In the genomic region with DNA sequence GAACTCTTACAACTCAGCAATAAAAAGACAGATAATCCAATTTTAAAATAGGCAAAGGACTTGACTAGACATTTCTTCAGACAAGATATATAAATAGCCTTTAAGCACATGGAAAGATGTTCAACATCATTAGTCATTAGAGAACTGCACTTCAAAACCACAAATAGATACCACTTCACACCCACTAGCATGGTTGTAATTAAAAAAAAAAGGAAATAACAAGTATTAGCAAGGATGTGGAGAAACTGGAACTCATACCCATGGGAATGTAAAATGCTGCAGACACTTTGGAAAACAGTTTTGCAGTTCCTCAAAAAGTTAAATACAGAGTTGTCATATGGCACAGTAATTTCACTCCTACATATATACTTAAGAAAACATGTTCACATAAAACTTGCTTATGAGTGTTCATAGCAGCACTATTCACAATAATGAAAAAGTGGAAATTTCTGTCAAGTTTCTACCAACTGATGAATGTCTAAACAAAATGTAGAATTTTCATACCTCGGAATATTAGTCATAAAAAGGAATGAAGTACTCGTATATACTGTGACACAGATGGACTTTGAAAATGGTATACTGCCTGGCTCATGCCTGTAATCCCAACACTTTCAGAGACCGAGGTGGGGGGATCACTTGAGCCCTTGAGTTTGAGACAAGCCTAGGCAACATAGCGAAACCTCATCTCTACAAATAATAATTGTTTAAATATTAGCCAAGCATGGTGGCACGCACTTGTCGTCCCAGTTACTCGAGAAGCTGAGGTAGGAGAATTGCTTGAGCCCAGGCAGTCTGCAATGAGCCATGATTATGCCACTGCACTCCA, we compare ENCODE assay signal across 1 cellular context.
TF ChIP-seq lines count a peak whose summit lies in the region.

No MANE protein-coding gene starts in this region.

TF ChIP-seq in GM12878, 131 proteins besides CTCF, POLR2A, EP300 and RAD21 (continued from another document):
- TF ChIP-seq, protein P1, sequence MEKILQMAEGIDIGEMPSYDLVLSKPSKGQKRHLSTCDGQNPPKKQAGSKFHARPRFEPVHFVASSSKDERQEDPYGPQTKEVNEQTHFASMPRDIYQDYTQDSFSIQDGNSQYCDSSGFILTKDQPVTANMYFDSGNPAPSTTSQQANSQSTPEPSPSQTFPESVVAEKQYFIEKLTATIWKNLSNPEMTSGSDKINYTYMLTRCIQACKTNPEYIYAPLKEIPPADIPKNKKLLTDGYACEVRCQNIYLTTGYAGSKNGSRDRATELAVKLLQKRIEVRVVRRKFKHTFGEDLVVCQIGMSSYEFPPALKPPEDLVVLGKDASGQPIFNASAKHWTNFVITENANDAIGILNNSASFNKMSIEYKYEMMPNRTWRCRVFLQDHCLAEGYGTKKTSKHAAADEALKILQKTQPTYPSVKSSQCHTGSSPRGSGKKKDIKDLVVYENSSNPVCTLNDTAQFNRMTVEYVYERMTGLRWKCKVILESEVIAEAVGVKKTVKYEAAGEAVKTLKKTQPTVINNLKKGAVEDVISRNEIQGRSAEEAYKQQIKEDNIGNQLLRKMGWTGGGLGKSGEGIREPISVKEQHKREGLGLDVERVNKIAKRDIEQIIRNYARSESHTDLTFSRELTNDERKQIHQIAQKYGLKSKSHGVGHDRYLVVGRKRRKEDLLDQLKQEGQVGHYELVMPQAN (conservative IDR thresholded peaks at IDR 0.05), result 0 out of 2 replicates have a peak, but pooled peaks have one; percentile 48
- TF ChIP-seq, protein P2, sequence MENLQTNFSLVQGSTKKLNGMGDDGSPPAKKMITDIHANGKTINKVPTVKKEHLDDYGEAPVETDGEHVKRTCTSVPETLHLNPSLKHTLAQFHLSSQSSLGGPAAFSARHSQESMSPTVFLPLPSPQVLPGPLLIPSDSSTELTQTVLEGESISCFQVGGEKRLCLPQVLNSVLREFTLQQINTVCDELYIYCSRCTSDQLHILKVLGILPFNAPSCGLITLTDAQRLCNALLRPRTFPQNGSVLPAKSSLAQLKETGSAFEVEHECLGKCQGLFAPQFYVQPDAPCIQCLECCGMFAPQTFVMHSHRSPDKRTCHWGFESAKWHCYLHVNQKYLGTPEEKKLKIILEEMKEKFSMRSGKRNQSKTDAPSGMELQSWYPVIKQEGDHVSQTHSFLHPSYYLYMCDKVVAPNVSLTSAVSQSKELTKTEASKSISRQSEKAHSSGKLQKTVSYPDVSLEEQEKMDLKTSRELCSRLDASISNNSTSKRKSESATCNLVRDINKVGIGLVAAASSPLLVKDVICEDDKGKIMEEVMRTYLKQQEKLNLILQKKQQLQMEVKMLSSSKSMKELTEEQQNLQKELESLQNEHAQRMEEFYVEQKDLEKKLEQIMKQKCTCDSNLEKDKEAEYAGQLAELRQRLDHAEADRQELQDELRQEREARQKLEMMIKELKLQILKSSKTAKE (IDR thresholded peaks at IDR 0.05; ENCODE audit: low read depth, poor library complexity, severe bottlenecking), result peak; percentile 72
- TF ChIP-seq PAX8 (IDR thresholded peaks at IDR 0.05), result no peak
- TF ChIP-seq ZNF274 (IDR thresholded peaks at IDR 0.05; ENCODE audit: insufficient read depth, insufficient read length), result no peak
- no peak for TF ChIP-seq NFYA (IDR thresholded peaks at IDR 0.05; ENCODE audit: borderline replicate concordance, low read depth, low read length)
- no peak for TF ChIP-seq EED (IDR thresholded peaks at IDR 0.05; ENCODE audit: low read depth)
- TF ChIP-seq, protein P3, sequence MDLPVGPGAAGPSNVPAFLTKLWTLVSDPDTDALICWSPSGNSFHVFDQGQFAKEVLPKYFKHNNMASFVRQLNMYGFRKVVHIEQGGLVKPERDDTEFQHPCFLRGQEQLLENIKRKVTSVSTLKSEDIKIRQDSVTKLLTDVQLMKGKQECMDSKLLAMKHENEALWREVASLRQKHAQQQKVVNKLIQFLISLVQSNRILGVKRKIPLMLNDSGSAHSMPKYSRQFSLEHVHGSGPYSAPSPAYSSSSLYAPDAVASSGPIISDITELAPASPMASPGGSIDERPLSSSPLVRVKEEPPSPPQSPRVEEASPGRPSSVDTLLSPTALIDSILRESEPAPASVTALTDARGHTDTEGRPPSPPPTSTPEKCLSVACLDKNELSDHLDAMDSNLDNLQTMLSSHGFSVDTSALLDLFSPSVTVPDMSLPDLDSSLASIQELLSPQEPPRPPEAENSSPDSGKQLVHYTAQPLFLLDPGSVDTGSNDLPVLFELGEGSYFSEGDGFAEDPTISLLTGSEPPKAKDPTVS (IDR thresholded peaks at IDR 0.05; ENCODE audit: low read depth, low read length), result no peak
- TF ChIP-seq SP1 (IDR thresholded peaks at IDR 0.05; ENCODE audit: low read depth, low read length), result no peak
- TF ChIP-seq, protein P4, sequence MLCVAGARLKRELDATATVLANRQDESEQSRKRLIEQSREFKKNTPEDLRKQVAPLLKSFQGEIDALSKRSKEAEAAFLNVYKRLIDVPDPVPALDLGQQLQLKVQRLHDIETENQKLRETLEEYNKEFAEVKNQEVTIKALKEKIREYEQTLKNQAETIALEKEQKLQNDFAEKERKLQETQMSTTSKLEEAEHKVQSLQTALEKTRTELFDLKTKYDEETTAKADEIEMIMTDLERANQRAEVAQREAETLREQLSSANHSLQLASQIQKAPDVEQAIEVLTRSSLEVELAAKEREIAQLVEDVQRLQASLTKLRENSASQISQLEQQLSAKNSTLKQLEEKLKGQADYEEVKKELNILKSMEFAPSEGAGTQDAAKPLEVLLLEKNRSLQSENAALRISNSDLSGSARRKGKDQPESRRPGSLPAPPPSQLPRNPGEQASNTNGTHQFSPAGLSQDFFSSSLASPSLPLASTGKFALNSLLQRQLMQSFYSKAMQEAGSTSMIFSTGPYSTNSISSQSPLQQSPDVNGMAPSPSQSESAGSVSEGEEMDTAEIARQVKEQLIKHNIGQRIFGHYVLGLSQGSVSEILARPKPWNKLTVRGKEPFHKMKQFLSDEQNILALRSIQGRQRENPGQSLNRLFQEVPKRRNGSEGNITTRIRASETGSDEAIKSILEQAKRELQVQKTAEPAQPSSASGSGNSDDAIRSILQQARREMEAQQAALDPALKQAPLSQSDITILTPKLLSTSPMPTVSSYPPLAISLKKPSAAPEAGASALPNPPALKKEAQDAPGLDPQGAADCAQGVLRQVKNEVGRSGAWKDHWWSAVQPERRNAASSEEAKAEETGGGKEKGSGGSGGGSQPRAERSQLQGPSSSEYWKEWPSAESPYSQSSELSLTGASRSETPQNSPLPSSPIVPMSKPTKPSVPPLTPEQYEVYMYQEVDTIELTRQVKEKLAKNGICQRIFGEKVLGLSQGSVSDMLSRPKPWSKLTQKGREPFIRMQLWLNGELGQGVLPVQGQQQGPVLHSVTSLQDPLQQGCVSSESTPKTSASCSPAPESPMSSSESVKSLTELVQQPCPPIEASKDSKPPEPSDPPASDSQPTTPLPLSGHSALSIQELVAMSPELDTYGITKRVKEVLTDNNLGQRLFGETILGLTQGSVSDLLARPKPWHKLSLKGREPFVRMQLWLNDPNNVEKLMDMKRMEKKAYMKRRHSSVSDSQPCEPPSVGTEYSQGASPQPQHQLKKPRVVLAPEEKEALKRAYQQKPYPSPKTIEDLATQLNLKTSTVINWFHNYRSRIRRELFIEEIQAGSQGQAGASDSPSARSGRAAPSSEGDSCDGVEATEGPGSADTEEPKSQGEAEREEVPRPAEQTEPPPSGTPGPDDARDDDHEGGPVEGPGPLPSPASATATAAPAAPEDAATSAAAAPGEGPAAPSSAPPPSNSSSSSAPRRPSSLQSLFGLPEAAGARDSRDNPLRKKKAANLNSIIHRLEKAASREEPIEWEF (IDR thresholded peaks at IDR 0.05; ENCODE audit: insufficient replicate concordance, low read depth, low read length), result no peak
- no peak for TF ChIP-seq NFXL1 (IDR thresholded peaks at IDR 0.05; ENCODE audit: borderline replicate concordance)
- TF ChIP-seq HDAC6 (IDR thresholded peaks at IDR 0.05; ENCODE audit: unreplicated experiment), result no peak
- TF ChIP-seq, protein P5, sequence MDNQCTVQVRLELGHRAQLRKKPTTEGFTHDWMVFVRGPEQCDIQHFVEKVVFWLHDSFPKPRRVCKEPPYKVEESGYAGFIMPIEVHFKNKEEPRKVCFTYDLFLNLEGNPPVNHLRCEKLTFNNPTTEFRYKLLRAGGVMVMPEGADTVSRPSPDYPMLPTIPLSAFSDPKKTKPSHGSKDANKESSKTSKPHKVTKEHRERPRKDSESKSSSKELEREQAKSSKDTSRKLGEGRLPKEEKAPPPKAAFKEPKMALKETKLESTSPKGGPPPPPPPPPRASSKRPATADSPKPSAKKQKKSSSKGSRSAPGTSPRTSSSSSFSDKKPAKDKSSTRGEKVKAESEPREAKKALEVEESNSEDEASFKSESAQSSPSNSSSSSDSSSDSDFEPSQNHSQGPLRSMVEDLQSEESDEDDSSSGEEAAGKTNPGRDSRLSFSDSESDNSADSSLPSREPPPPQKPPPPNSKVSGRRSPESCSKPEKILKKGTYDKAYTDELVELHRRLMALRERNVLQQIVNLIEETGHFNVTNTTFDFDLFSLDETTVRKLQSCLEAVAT (IDR thresholded peaks at IDR 0.05), result no peak
- TF ChIP-seq ETV6 (conservative IDR thresholded peaks at IDR 0.05 in 1 of 2, IDR thresholded peaks at IDR 0.05 in 1 of 2; ENCODE audit: borderline replicate concordance in 1 of 2, low read depth in 1 of 2), result no peak
- TF ChIP-seq ZBED1 (IDR thresholded peaks at IDR 0.05; ENCODE audit: borderline replicate concordance), result no peak
- no peak for TF ChIP-seq NBN (IDR thresholded peaks at IDR 0.05)
- no peak for TF ChIP-seq SMAD5 (IDR thresholded peaks at IDR 0.05; ENCODE audit: low read depth)
